Comparison of ENCODE assay signal across 21 cellular contexts in genomic region chr10:22515009-22515408, GRCh38.
DNase-seq lines count a peak whose midpoint lies in the region; ATAC-seq, FAIRE-seq and TF ChIP-seq lines count a peak whose summit lies in the region.
"Had no signal": no experiment of that assay in that cellular context is flagged by ENCODE, and none has a peak within 500 bp of the region (broad histone marks: within the 10 kb centered on the region; RNA-seq: fewer than 3 reads in every experiment).

No MANE protein-coding gene starts in this region.

- H3K4me2 ChIP-seq in K562 (ENCODE audit: insufficient read depth, low read length): no peak overlapping the region
- H3K4me2 ChIP-seq: A549; BLaER1 treated with 17β-estradiol and CSF1 and Interleukin-3, amounts not matched to agents 10 nM and 100 nM had no signal

- intact Hi-C loops in K562 (cut with micrococcal nuclease) (no loop called here), prostate gland (cut with DNase I) (no loop called here)

- TF ChIP-seq EP300 in K562 (IDR thresholded peaks at IDR 0.05; ENCODE audit: low read length): no peak

- H4K20me1 ChIP-seq in K562 (replicated peaks; ENCODE audit: control insufficient read depth, insufficient read depth, low read length): no peaks in the 10 kb centered on the region
- H4K20me1 ChIP-seq: BLaER1 treated with 17β-estradiol and CSF1 and Interleukin-3, amounts not matched to agents 10 nM and 100 nM had no signal

- WGBS in K562 (ENCODE audit: insufficient coverage, low coverage, missing lambda C conversion rate): 43% methylated on average over 3 of the region's 3 CpGs
- 35% methylated on average over 3 of the region's 3 CpGs for WGBS in prostate gland

- BruUV-seq in K562 (replicated peaks; lab: Mats Ljungman, UMichigan): no TSS peak

- no peak for DNase-seq in HEK293T (ENCODE audit: extremely low spot score)
- DNase-seq in K562 (ENCODE audit: extremely low read depth in 1 of 4, low spot score in 3 of 4): no peak
- peak; percentile 23 for DNase-seq in prostate gland (ENCODE audit: low spot score)
- DNase-seq in inferior parietal cortex (ENCODE audit: extremely low spot score): no peak
- DNase-seq in NCI-H2081 treated with DMSO at 0.1 percent for 48 hours (lab: John Stamatoyannopoulos, UW): no peak
- DNase-seq: AML-193; CD4-positive, alpha-beta T cell; CD8-positive, alpha-beta T cell; DMS 273 treated with DMSO at 0.1 percent for 48 hours; DMS153; DMS53; DMS79; DND-41; EL; GDM1 had no signal

- H3K4me1 ChIP-seq in K562 (replicated peaks in 1 of 2; ENCODE audit: control insufficient read depth in 2 of 2, insufficient read depth in 2 of 2, low read length in 2 of 2) (peaks cover 2 to 12% of the 10 kb centered on the region in 2 experiments; a peak in 4 of 5 replicates), prostate gland (replicated peaks) (no peaks in the 10 kb centered on the region)
- H3K4me1 ChIP-seq: A549 had no signal

- FAIRE-seq in K562 (lab: Jason Lieb, UNC): no peak
- FAIRE-seq: A549, GM12878, GM18507 had no signal

- no peak overlapping the region for H3K9ac ChIP-seq in K562 (ENCODE audit: insufficient read depth in 1 of 2, low read depth in 2 of 2, low read length in 2 of 2)
- H3K9ac ChIP-seq: BLaER1 treated with 17β-estradiol and CSF1 and Interleukin-3, amounts not matched to agents 10 nM and 100 nM had no signal

- no peak for TF ChIP-seq RAD21 in K562 (CRISPR knock-in tag; conservative IDR thresholded peaks at IDR 0.05 in 1 of 2, IDR thresholded peaks at IDR 0.05 in 1 of 2)

- H3K4me3 ChIP-seq in K562 (no peak overlapping the region), prostate gland (no peak overlapping the region)
- H3K4me3 ChIP-seq: A549; BLaER1 treated with 17β-estradiol and CSF1 and Interleukin-3, amounts not matched to agents 10 nM and 100 nM; GM12878 had no signal

- H3K27me3 ChIP-seq in K562 (ENCODE audit: control insufficient read depth in 2 of 2, insufficient read depth in 2 of 2, low read length in 2 of 2) (no peaks in the 10 kb centered on the region), prostate gland (replicated peaks; ENCODE audit: insufficient read depth) (no peaks in the 10 kb centered on the region)
- H3K27me3 ChIP-seq: BLaER1 treated with 17β-estradiol and CSF1 and Interleukin-3, amounts not matched to agents 10 nM and 100 nM had no signal

- POLR2A ChIA-PET in HEK293T (lab: Yijun Ruan, JAX): interaction anchor here (2.4 kb wide), 1 partner anchor 199 kb away, joined by 10 read pairs; the partner anchor contains the start of gene COMMD3
- POLR2A ChIA-PET in K562 (lab: Yijun Ruan, JAX): no interaction called here

- no peaks in the 10 kb centered on the region for H3K79me2 ChIP-seq in K562 (ENCODE audit: control insufficient read depth, insufficient read depth, low read length)

- CTCF ChIA-PET in HEK293T (lab: Yijun Ruan, JAX): no interaction called here
- CTCF ChIA-PET in K562 (lab: Yijun Ruan, JAX; ENCODE audit: low intra/inter-chr PET ratio): no interaction called here

- TF ChIP-seq POLR2A in K562 (conservative IDR thresholded peaks at IDR 0.05) (no peak), prostate gland (IDR thresholded peaks at IDR 0.05) (no peak)

- TF ChIP-seq CTCF in K562 (IDR thresholded peaks at IDR 0.05 in 2 of 3, conservative IDR thresholded peaks at IDR 0.05 in 1 of 3; ENCODE audit: insufficient read depth in 2 of 3, low read depth in 1 of 3, low read length in 3 of 3) (no peak), prostate gland (IDR thresholded peaks at IDR 0.05) (no peak)

- H3K36me3 ChIP-seq in K562 (ENCODE audit: control insufficient read depth, insufficient read depth, low read length): no peaks in the 10 kb centered on the region
- H3K36me3 ChIP-seq in prostate gland: no peaks in the 10 kb centered on the region
- H3K36me3 ChIP-seq: BLaER1 treated with 17β-estradiol and CSF1 and Interleukin-3, amounts not matched to agents 10 nM and 100 nM had no signal

- no peak for ATAC-seq in K562
- ATAC-seq: A549; CD8-positive, alpha-beta T cell; GM12878 had no signal

- H2AFZ ChIP-seq in K562 (ENCODE audit: low read depth, low read length): peak overlapping the region; percentile 100; the same call in 1 of the 2 replicates

- in situ Hi-C loops in K562 (cut with MboI): no loop called here

- 0 out of 2 replicates have a peak, but pooled peaks cover 1% of the 10 kb centered on the region for H3K9me3 ChIP-seq in K562 (replicated peaks; ENCODE audit: control insufficient read depth, insufficient read depth, low read depth, low read length)
- H3K9me3 ChIP-seq in prostate gland: no peaks in the 10 kb centered on the region
- H3K9me3 ChIP-seq: A549 had no signal

- H3K27ac ChIP-seq in K562 (ENCODE audit: extremely low read depth, low read depth, low read length): peak overlapping the region; percentile 40; the same call in 1 of the 3 replicates
- H3K27ac ChIP-seq in prostate gland: no peak overlapping the region
- H3K27ac ChIP-seq: 22Rv1; A549; BLaER1 treated with 17β-estradiol and CSF1 and Interleukin-3, amounts not matched to agents 10 nM and 100 nM; C4-2B had no signal

- H3K9me1 ChIP-seq in K562 (ENCODE audit: control insufficient read depth, insufficient read depth, low read length): peaks cover 2% of the 10 kb centered on the region

TF ChIP-seq in HEK293T, 16 proteins besides CTCF, POLR2A, EP300 and RAD21:
- TF ChIP-seq LEF1 (IDR thresholded peaks at IDR 0.05; ENCODE audit: borderline replicate concordance) (no peak), PKNOX1 (IDR thresholded peaks at IDR 0.05) (peak; percentile 36; the same call in 1 of the 2 replicates)

TF ChIP-seq in K562, 482 proteins besides CTCF, POLR2A, EP300 and RAD21:
- TF ChIP-seq E2F4 (CRISPR knock-in tag; IDR thresholded peaks at IDR 0.05; ENCODE audit: low read depth) (no peak), PBX2 (CRISPR knock-in tag; IDR thresholded peaks at IDR 0.05; ENCODE audit: low read depth) (no peak), PBX2 (tag; conservative IDR thresholded peaks at IDR 0.05; ENCODE audit: low read depth) (peak; percentile 80), MEIS2 (IDR thresholded peaks at IDR 0.05; ENCODE audit: partially characterized antibody) (peak; percentile 72), PKNOX1 (IDR thresholded peaks at IDR 0.05) (peak; percentile 59)
